8 cellular contexts compared by ENCODE assay signal in the genomic region with DNA sequence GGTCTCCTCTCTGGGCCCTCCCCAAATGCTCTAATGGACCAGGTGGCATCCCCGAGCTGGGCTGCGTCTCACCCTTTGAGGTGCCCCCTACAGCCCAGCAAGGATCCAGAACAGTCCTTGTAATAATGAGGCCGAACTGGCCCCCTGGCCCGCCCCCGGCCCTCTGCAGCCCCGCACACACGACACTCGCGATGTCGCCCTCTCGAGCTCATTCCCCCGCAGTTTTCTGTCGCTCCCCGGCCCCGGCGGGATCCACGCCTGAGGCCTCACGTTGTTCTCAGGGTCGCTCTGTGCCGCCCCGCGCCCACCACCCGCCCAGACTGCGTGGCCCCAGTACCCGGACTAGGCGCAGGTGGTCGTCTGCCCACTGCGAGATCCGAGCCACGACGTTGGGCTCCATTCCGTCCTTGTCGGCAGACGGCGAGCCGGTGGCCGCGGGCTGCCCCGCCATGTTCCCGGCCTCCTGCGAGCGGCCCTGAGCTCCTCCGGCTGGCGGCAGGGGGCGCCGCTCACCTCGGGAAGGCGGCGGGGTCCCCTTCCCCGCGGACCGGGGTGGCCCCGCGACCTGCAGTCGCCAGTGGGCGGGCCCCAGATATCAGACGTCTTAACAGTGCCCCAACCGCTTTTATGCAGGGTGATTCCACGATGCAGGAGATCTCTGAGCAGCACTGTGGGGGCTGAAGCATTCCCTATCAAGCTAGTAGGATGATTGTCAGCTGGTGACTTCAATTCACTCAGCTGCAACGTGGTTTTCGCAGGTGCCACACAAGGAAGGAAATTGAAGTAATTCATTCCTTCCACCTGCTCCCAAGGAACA. TPM values are rescaled to one million over a fixed set of nuclear protein-coding genes. Genes with fewer than 3 reads are reported as not detected.
DNase-seq lines count a peak whose midpoint lies in the region; ATAC-seq, FAIRE-seq and TF ChIP-seq lines count a peak whose summit lies in the region.

A gene with protein sequence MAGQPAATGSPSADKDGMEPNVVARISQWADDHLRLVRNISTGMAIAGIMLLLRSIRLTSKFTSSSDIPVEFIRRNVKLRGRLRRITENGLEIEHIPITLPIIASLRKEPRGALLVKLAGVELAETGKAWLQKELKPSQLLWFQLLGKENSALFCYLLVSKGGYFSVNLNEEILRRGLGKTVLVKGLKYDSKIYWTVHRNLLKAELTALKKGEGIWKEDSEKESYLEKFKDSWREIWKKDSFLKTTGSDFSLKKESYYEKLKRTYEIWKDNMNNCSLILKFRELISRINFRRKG (minus strand): TSS at position 477 of the 817 bp plus-strand sequence. CDS start 26 bp downstream, at position 451.

- peak within 1 kb of the TSS; percentile 71 to 90 (median 76) for H3K4me3 ChIP-seq in H1 (ENCODE audit: extremely low read depth in 1 of 4, insufficient read depth in 2 of 4, low read depth in 3 of 4, low read length in 4 of 4)
- H3K4me3 ChIP-seq in mesodermal cell (ENCODE audit: extremely low read depth, insufficient read depth, low read length, poor library complexity, severe bottlenecking): peak within 1 kb of the TSS; percentile 63

- peak within 1 kb of the TSS; percentile 97 for H4K91ac ChIP-seq in H1 (replicated peaks; ENCODE audit: insufficient read length, low read length)

- H3K9ac ChIP-seq in H1 (replicated peaks in 1 of 4; ENCODE audit: extremely low read depth in 1 of 4, low read depth in 3 of 4, low read length in 3 of 4): peak within 1 kb of the TSS; percentile 66 to 97 (median 74)

- H3K4ac ChIP-seq in H1 (replicated peaks; ENCODE audit: insufficient read length, low read depth, low read length): peak within 1 kb of the TSS; percentile 53

- H2AFZ ChIP-seq in H1 (ENCODE audit: low read length): peak within 1 kb of the TSS; percentile 99

- TF ChIP-seq CTCF in CD4-positive, alpha-beta T cell (IDR thresholded peaks at IDR 0.05): peak; percentile 98
- peak; percentile 85 to 89 (median 86) for TF ChIP-seq CTCF in H1 (IDR thresholded peaks at IDR 0.05; ENCODE audit: control extremely low read depth in 1 of 3, insufficient read depth in 1 of 3, low read depth in 1 of 3, low read length in 3 of 3)

- peak within 1 kb of the TSS; percentile 80 for H3K27ac Mint-ChIP-seq in CD4-positive, alpha-beta T cell
- H3K27ac Mint-ChIP-seq in activated CD8-positive, alpha-beta T cell treated with anti-CD3 and anti-CD28 coated beads, Interleukin-2, amount 10 ng/mL, durations not matched to agents 7 days and 5 days: peak within 1 kb of the TSS; percentile 80

- no peaks in the 10 kb centered on the region for H3K23me2 ChIP-seq in H1 (ENCODE audit: low read depth, low read length)

- peak within 1 kb of the TSS; percentile 21 to 72 for H3K4me2 ChIP-seq in H1 (ENCODE audit: insufficient read depth in 1 of 2, low read depth in 2 of 2, low read length in 2 of 2)

- TF ChIP-seq EP300 in H1 (IDR thresholded peaks at IDR 0.05; ENCODE audit: borderline replicate concordance in 1 of 2, low read depth in 2 of 2, low read length in 2 of 2): no peak

- no peaks in the 10 kb centered on the region for H3K27me3 ChIP-seq in CD4-positive, alpha-beta T cell (ENCODE audit: control insufficient read depth, insufficient read depth, low read length)
- H3K27me3 ChIP-seq in H1 (replicated peaks in 1 of 4; ENCODE audit: control insufficient read depth in 3 of 4, extremely low read depth in 1 of 4, insufficient read depth in 3 of 4, low read length in 3 of 4): no peaks in the 10 kb centered on the region; a peak in 1 of 7 replicates

- H3K79me1 ChIP-seq in H1 (ENCODE audit: low read depth, low read length): no peaks in the 10 kb centered on the region

- H2BK15ac ChIP-seq in H1 (ENCODE audit: low read length): peak within 1 kb of the TSS; percentile 95; the same call in 1 of the 2 replicates

- H3K9me3 ChIP-seq in CD4-positive, alpha-beta T cell (ENCODE audit: control insufficient read depth, low read length): no peaks in the 10 kb centered on the region
- no peaks in the 10 kb centered on the region for H3K9me3 ChIP-seq in H1 (ENCODE audit: insufficient read depth in 2 of 2, low read depth in 1 of 2, low read length in 1 of 2)
- H3K9me3 ChIP-seq in mesodermal cell (ENCODE audit: control insufficient read depth, low read length): no peaks in the 10 kb centered on the region

- H3K4me3 Mint-ChIP-seq in CD4-positive, alpha-beta T cell: peak within 1 kb of the TSS; percentile 89
- H3K4me3 Mint-ChIP-seq in activated CD8-positive, alpha-beta T cell treated with anti-CD3 and anti-CD28 coated beads, Interleukin-2, amount 10 ng/mL, durations not matched to agents 7 days and 5 days: peak within 1 kb of the TSS; percentile 81

- H3K27ac ChIP-seq in CD4-positive, alpha-beta T cell (ENCODE audit: low read depth, low read length): peak within 1 kb of the TSS; percentile 46
- peak within 1 kb of the TSS; percentile 48; the same call in 1 of the 2 replicates for H3K27ac ChIP-seq in H1 (ENCODE audit: low read depth, low read length)
- H3K27ac ChIP-seq in mesodermal cell (ENCODE audit: low read depth, low read length, severe bottlenecking): peak within 1 kb of the TSS; percentile 10

- H2AK5ac ChIP-seq in H1 (ENCODE audit: low read depth, low read length): no peak within 1 kb of the TSS

- 4% methylated on average over 50 of the region's 61 CpGs; no CpG with 5 or more reads in 1 of the 2 experiments for WGBS in H1 (ENCODE audit: extremely low coverage in 1 of 2, insufficient coverage in 1 of 2, insufficient read length in 1 of 2, insufficient replicate concordance in 2 of 2, low coverage in 1 of 2, low lambda C conversion rate in 2 of 2, missing lambda C conversion rate in 1 of 2), 2 experiments
- WGBS in mesodermal cell (ENCODE audit: insufficient coverage in 2 of 2), 2 experiments: 2% methylated on average over 57 to 58 of the region's 61 CpGs

- peak; percentile 95 for ATAC-seq in CD4-positive, alpha-beta T cell (ENCODE audit: poor library complexity)
- ATAC-seq in GM19328 (IDR thresholded peaks at IDR 0.05; ENCODE audit: unreplicated experiment) (peak; percentile 94), HG03460 (IDR thresholded peaks at IDR 0.05; ENCODE audit: unreplicated experiment) (peak; percentile 97)
- peak; percentile 99 for ATAC-seq in activated CD8-positive, alpha-beta T cell treated with anti-CD3 and anti-CD28 coated beads, Interleukin-2, amount 10 ng/mL, durations not matched to agents 7 days and 5 days

- peak within 1 kb of the TSS; percentile 98 for H4K8ac ChIP-seq in H1 (ENCODE audit: extremely low read depth, insufficient read depth, low read length)

- H3K14ac ChIP-seq in H1 (ENCODE audit: insufficient read length): no peak within 1 kb of the TSS

- no peaks in the 10 kb centered on the region for H3K79me2 ChIP-seq in H1 (ENCODE audit: control insufficient read depth in 1 of 2, insufficient read depth in 2 of 2, low read length in 2 of 2)

- no peak for FAIRE-seq in H1 (lab: Jason Lieb, UNC)

- H3K27me3 Mint-ChIP-seq in CD4-positive, alpha-beta T cell: peaks cover 6% of the 10 kb centered on the region
- H3K27me3 Mint-ChIP-seq in activated CD8-positive, alpha-beta T cell treated with anti-CD3 and anti-CD28 coated beads, Interleukin-2, amount 10 ng/mL, durations not matched to agents 7 days and 5 days (ENCODE audit: low read depth): peaks cover 14% of the 10 kb centered on the region

- peak within 1 kb of the TSS; percentile 86 for H4K5ac ChIP-seq in H1 (ENCODE audit: insufficient read length, low read depth, low read length)

- H3K36me3 ChIP-seq in H1 (ENCODE audit: control insufficient read depth in 2 of 4, insufficient read depth in 4 of 4, low read length in 3 of 4): no peaks in the 10 kb centered on the region
- no peaks in the 10 kb centered on the region for H3K36me3 ChIP-seq in mesodermal cell (ENCODE audit: control insufficient read depth, insufficient read depth, low read length)

- POLR2A ChIA-PET in CD4-positive, alpha-beta T cell (lab: Charles Lee): interaction anchor here (0.5 to 2.9 kb wide), 14 partner anchors 12 to 1369 kb away, joined by 3 to 45 read pairs (median 3); a partner anchor contains a TSS
- POLR2A ChIA-PET in activated CD8-positive, alpha-beta T cell treated with anti-CD3 and anti-CD28 coated beads, Interleukin-2, amount 10 ng/mL, durations not matched to agents 7 days and 5 days (lab: Charles Lee): interaction anchor here (0.8 to 2.7 kb wide), 3 partner anchors 29 to 65 kb away, joined by 3 to 26 read pairs (median 21); a partner anchor contains a TSS
- POLR2A ChIA-PET in H1 (lab: Charles Lee; ENCODE audit: partially characterized antibody): interaction anchor here (0.6 to 2.6 kb wide), 14 partner anchors 10 to 442 kb away, joined by 3 to 27 read pairs (median 4); a partner anchor contains a TSS

- no peaks in the 10 kb centered on the region for H3K9me3 Mint-ChIP-seq in CD4-positive, alpha-beta T cell
- no peaks in the 10 kb centered on the region for H3K9me3 Mint-ChIP-seq in activated CD8-positive, alpha-beta T cell treated with anti-CD3 and anti-CD28 coated beads, Interleukin-2, amount 10 ng/mL, durations not matched to agents 7 days and 5 days (ENCODE audit: insufficient read depth)

- CTCF ChIA-PET in CD4-positive, alpha-beta T cell (lab: Charles Lee): interaction anchor here (0.6 to 2.3 kb wide), 35 partner anchors 9 to 1283 kb away, joined by 3 to 54 read pairs (median 4); a partner anchor contains a TSS
- CTCF ChIA-PET in activated CD8-positive, alpha-beta T cell treated with anti-CD3 and anti-CD28 coated beads, Interleukin-2, amount 10 ng/mL, durations not matched to agents 7 days and 5 days (lab: Charles Lee): interaction anchor here (0.6 to 2.9 kb wide), 69 partner anchors 9 to 704 kb away, joined by 3 to 53 read pairs (median 5); a partner anchor contains a TSS
- CTCF ChIA-PET in H1 (lab: Charles Lee; ENCODE audit: partially characterized antibody): interaction anchor here (0.6 to 2.9 kb wide), 63 partner anchors 9 to 554 kb away, joined by 3 to 23 read pairs (median 4); a partner anchor contains a TSS

- peak within 1 kb of the TSS; percentile 43 for H2BK120ac ChIP-seq in H1 (replicated peaks; ENCODE audit: low read depth, low read length)

- peak in 1 of 2 experiments; percentile 66; a peak in 2 of 3 replicates for TF ChIP-seq POLR2A in H1 (IDR thresholded peaks at IDR 0.05; ENCODE audit: control extremely low read depth in 1 of 2, low read depth in 2 of 2, low read length in 2 of 2)

- peaks cover 17% of the 10 kb centered on the region for H3K4me1 Mint-ChIP-seq in CD4-positive, alpha-beta T cell (ENCODE audit: low read depth)
- H3K4me1 Mint-ChIP-seq in activated CD8-positive, alpha-beta T cell treated with anti-CD3 and anti-CD28 coated beads, Interleukin-2, amount 10 ng/mL, durations not matched to agents 7 days and 5 days (ENCODE audit: low read depth): peaks cover 10% of the 10 kb centered on the region

- H3K4me1 ChIP-seq in H1 (replicated peaks in 1 of 4; ENCODE audit: control insufficient read depth in 3 of 4, insufficient read depth in 4 of 4, low read length in 3 of 4): peaks cover 0 to 2% (median 1%) of the 10 kb centered on the region in 4 experiments; a peak in 3 of 7 replicates
- no peaks in the 10 kb centered on the region for H3K4me1 ChIP-seq in mesodermal cell (ENCODE audit: control insufficient read depth, insufficient read depth, low read length, poor library complexity, severe bottlenecking)

- no peak within 1 kb of the TSS for H3K23ac ChIP-seq in H1 (ENCODE audit: insufficient read length)

- H2BK5ac ChIP-seq in H1 (ENCODE audit: low read depth, low read length): peak within 1 kb of the TSS; percentile 83; the same call in 1 of the 2 replicates

- H3K36me3 Mint-ChIP-seq in CD4-positive, alpha-beta T cell (ENCODE audit: low read depth): peaks cover 23% of the 10 kb centered on the region
- no peaks in the 10 kb centered on the region for H3K36me3 Mint-ChIP-seq in activated CD8-positive, alpha-beta T cell treated with anti-CD3 and anti-CD28 coated beads, Interleukin-2, amount 10 ng/mL, durations not matched to agents 7 days and 5 days (ENCODE audit: low read depth)

- 0 out of 2 replicates have a peak within 1 kb of the TSS, but pooled peaks have one; percentile 61 for H2BK20ac ChIP-seq in H1 (ENCODE audit: low read length)

- peak within 1 kb of the TSS; percentile 94; the same call in 1 of the 2 replicates for H2BK12ac ChIP-seq in H1 (ENCODE audit: low read depth, low read length)

- H3K56ac ChIP-seq in H1 (replicated peaks; ENCODE audit: insufficient read length, low read depth, low read length): peak within 1 kb of the TSS; percentile 90

- H3K18ac ChIP-seq in H1 (ENCODE audit: extremely low read depth, low read length): peak within 1 kb of the TSS; percentile 78

- H4K20me1 ChIP-seq in H1 (replicated peaks in 1 of 2; ENCODE audit: control insufficient read depth in 1 of 2, insufficient read depth in 2 of 2, low read length in 2 of 2): no peaks in the 10 kb centered on the region

- intact Hi-C loops in CD4-positive, alpha-beta T cell (cut with DNase I, micrococcal nuclease): loop anchor here (2.0 to 5.0 kb wide), 3 partner anchors 49 to 66 kb away; a partner anchor contains a TSS

- peak; percentile 75 to 85 for TF ChIP-seq RAD21 in H1 (IDR thresholded peaks at IDR 0.05 in 1 of 2, conservative IDR thresholded peaks at IDR 0.05 in 1 of 2; ENCODE audit: low read depth in 2 of 2, low read length in 2 of 2)

- peak; percentile 46 to 78 (median 66) for DNase-seq in CD4-positive, alpha-beta T cell
- DNase-seq in NCI-H526 treated with DMSO at 0.1 percent for 48 hours (lab: John Stamatoyannopoulos, UW) (peak; percentile 73), H1 (ENCODE audit: low read depth in 1 of 2, low spot score in 2 of 2) (peak in 1 of 2 experiments; percentile 88)
- peak; percentile 75 for DNase-seq in activated CD8-positive, alpha-beta T cell treated with anti-CD3 and anti-CD28 coated beads, Interleukin-2, amount 10 ng/mL, durations not matched to agents 7 days and 5 days
- DNase-seq in stimulated activated CD8-positive, alpha-beta memory T cell treated with anti-CD3 and anti-CD28 coated beads, Interleukin-15, amount 100 ng/mL, for 24 hours (ENCODE audit: low read depth): peak; percentile 53

RNA-seq across cellular contexts. Expression of the gene that starts here (rescaled TPM):
- 1 to 10 TPM; 2.4 to 2.6 TPM for total RNA-seq in CD4-positive, alpha-beta T cell
- 1 to 10 TPM in 1 of 2 experiments, under 1 TPM in 1; 0.60 to 1.3 TPM for total RNA-seq in activated CD8-positive, alpha-beta T cell treated with anti-CD3 and anti-CD28 coated beads, Interleukin-2, amount 10 ng/mL, durations not matched to agents 7 days and 5 days
- total RNA-seq in H1 (2021; fragmentation: NEBNext Ultra II Directional; extraction: Animal tissue kit (Norgen Biotek cat#: 25700)): 2.4 and 3.4 TPM in 2 replicates
- polyA plus RNA-seq in H1 (2011; rRNA removed): 3.3 and 4.5 TPM in 2 replicates
- 3.0 TPM for polyA plus RNA-seq in H1 (2011; cell fraction: cytosol; rRNA removed)
- polyA plus RNA-seq in H1 (2011; cell fraction: nucleus; rRNA removed): 2.0 TPM
- polyA plus RNA-seq in H1 (2012, experiment 1 of 2): 1.4 to 2.5 TPM (median 1.8 TPM) in 4 replicates
- polyA plus RNA-seq in H1 (2012, experiment 2 of 2): 0.94 TPM
- 3.8 TPM for polyA plus RNA-seq in H1 (2013, experiment 1 of 2)
- 4.5 TPM for polyA plus RNA-seq in H1 (2013, experiment 2 of 2)
- polyA minus RNA-seq in H1 (2011; rRNA and poly(A)+ RNA removed): 0.38 and 0.85 TPM in 2 replicates
- polyA minus RNA-seq in H1 (2011; cell fraction: cytosol; rRNA and poly(A)+ RNA removed): 1.0 TPM
- 1.5 TPM for polyA minus RNA-seq in H1 (2011; cell fraction: nucleus; rRNA and poly(A)+ RNA removed)
- polyA plus RNA-seq in mesodermal cell (2013, experiment 1 of 2): 2.8 TPM
- polyA plus RNA-seq in mesodermal cell (2013, experiment 2 of 2): 4.0 TPM
